11 cellular contexts compared by ENCODE assay signal in genomic region chr2:235002198-235003095, GRCh38. TPM values are rescaled to one million over a fixed set of nuclear protein-coding genes. Genes with fewer than 3 reads are reported as not detected.
DNase-seq lines count a peak whose midpoint lies in the region; ATAC-seq, FAIRE-seq and TF ChIP-seq lines count a peak whose summit lies in the region.
"Had no signal": no experiment of that assay in that cellular context is flagged by ENCODE, and none has a peak within 500 bp of the region (broad histone marks: within the 10 kb centered on the region; RNA-seq: fewer than 3 reads in every experiment).

No MANE protein-coding gene starts in this region.

- intact Hi-C loops in left colon (cut with DNase I, micrococcal nuclease): no loop called here
- intact Hi-C loops in uterus (cut with DNase I; ENCODE audit: low total_unique reads): no loop called here

- H3K36me3 Mint-ChIP-seq in astrocyte (ENCODE audit: low read depth, unreplicated experiment): peaks cover 57% of the 10 kb centered on the region

- TF ChIP-seq CTCF in astrocyte (IDR thresholded peaks at IDR 0.05; ENCODE audit: insufficient read depth, low read depth, low read length) (no peak), uterus (IDR thresholded peaks at IDR 0.05) (no peak), upper lobe of left lung (IDR thresholded peaks at IDR 0.05) (no peak)

- peaks cover 95% of the 10 kb centered on the region for H4K20me1 ChIP-seq in astrocyte (ENCODE audit: insufficient read depth, low read length)

- no peaks in the 10 kb centered on the region for H3K27me3 Mint-ChIP-seq in astrocyte (ENCODE audit: low read depth, unreplicated experiment)

- no peak for TF ChIP-seq EP300 in upper lobe of left lung (IDR thresholded peaks at IDR 0.05)

- no peak overlapping the region for H2AFZ ChIP-seq in astrocyte (ENCODE audit: low read depth, low read length)

- peak; percentile 9 to 64 for DNase-seq in NCI-H524 (lab: John Stamatoyannopoulos, UW)
- DNase-seq in NCI-H524 treated with DMSO at 0.1 percent for 48 hours (lab: John Stamatoyannopoulos, UW): no peak
- peak; percentile 80 for DNase-seq in astrocyte (ENCODE audit: low read depth)
- peak in 1 of 2 donors; percentile 63 for DNase-seq in left colon
- DNase-seq in uterus: no peak
- no peak for DNase-seq in NCI-H774 (lab: John Stamatoyannopoulos, UW)
- no peak for DNase-seq in activated naive CD4-positive, alpha-beta T cell treated with anti-CD3 and anti-CD28 coated beads, Interleukin-2, amount 50 U/mL, for 16 hours
- no peak for DNase-seq in upper lobe of left lung
- DNase-seq: activated CD4-positive, alpha-beta T cell treated with anti-CD3 and anti-CD28 coated beads for 4 hours; activated effector memory CD4-positive, alpha-beta T cell treated with Interleukin-2 at 50 U/mL for 16 hours; Karpas-422 had no signal

- WGBS in upper lobe of left lung, 2 donors: 74 to 78% methylated on average over 15 to 16 of the region's 16 CpGs

- FAIRE-seq in astrocyte (lab: Jason Lieb, UNC): no peak

- H3K36me3 ChIP-seq in astrocyte (ENCODE audit: insufficient read depth, low read length) (peaks cover 29% of the 10 kb centered on the region), uterus (no peaks in the 10 kb centered on the region), upper lobe of left lung (peaks cover 0 to 7% (median 0%) of the 10 kb centered on the region in 4 donors)

- no peak overlapping the region for H3K4me3 ChIP-seq in astrocyte (ENCODE audit: insufficient read depth, low read depth, low read length)
- no peak overlapping the region for H3K4me3 ChIP-seq in uterus
- H3K4me3 ChIP-seq in upper lobe of left lung: no peak overlapping the region

- H3K4me1 Mint-ChIP-seq in astrocyte (ENCODE audit: low read depth, unreplicated experiment): peaks cover 61% of the 10 kb centered on the region

- H3K9ac ChIP-seq in astrocyte (ENCODE audit: low read length): no peak overlapping the region

- peaks cover 97% of the 10 kb centered on the region for H3K79me2 ChIP-seq in astrocyte (ENCODE audit: insufficient read depth, low read length)

- no peak overlapping the region for H3K27ac ChIP-seq in astrocyte (ENCODE audit: low read depth, low read length)
- H3K27ac ChIP-seq in uterus: peak overlapping the region; percentile 5 to 70
- H3K27ac ChIP-seq in upper lobe of left lung: no peak overlapping the region

- H3K9me3 Mint-ChIP-seq in astrocyte (ENCODE audit: unreplicated experiment): no peaks in the 10 kb centered on the region

- H3K4me1 ChIP-seq in astrocyte (ENCODE audit: insufficient read depth, low read length) (peaks cover 26% of the 10 kb centered on the region), uterus (peaks cover 0 to 5% of the 10 kb centered on the region in 2 donors), upper lobe of left lung (peaks cover 10 to 47% (median 24%) of the 10 kb centered on the region in 4 donors)

- H3K4me2 ChIP-seq in astrocyte (ENCODE audit: low read length): no peak overlapping the region

- H3K9me3 ChIP-seq in astrocyte (ENCODE audit: insufficient read depth, low read depth, low read length): no peaks in the 10 kb centered on the region
- H3K9me3 ChIP-seq in uterus: no peaks in the 10 kb centered on the region
- H3K9me3 ChIP-seq in upper lobe of left lung: no peaks in the 10 kb centered on the region

- H3K27me3 ChIP-seq in astrocyte (ENCODE audit: insufficient read depth, low read length) (no peaks in the 10 kb centered on the region), uterus (no peaks in the 10 kb centered on the region), upper lobe of left lung (no peaks in the 10 kb centered on the region)

- ATAC-seq in left colon (peak; percentile 20), upper lobe of left lung (ENCODE audit: low FRiP score in 2 of 2) (no peak)

- TF ChIP-seq POLR2A in uterus (IDR thresholded peaks at IDR 0.05) (no peak), upper lobe of left lung (IDR thresholded peaks at IDR 0.05) (no peak)

- H3K27ac Mint-ChIP-seq in astrocyte (ENCODE audit: unreplicated experiment): peak overlapping the region; percentile 58

- no peak overlapping the region for H3K4me3 Mint-ChIP-seq in astrocyte (ENCODE audit: unreplicated experiment)

RNA-seq across cellular contexts. Expression of gene SH3BP4, which starts 50.6 kb away (rescaled TPM):
- total RNA-seq in astrocyte: 117 and 127 TPM in 2 replicates
- 10 to 100 TPM; 26.0 to 41.8 TPM for total RNA-seq in left colon
- total RNA-seq in uterus: 10 to 100 TPM; 13.5 to 28.4 (median 20.1) TPM
- 10 to 100 TPM; 27.3 to 57.3 (median 33.4) TPM for total RNA-seq in upper lobe of left lung

Comparison
In these comparisons a context has a peak if more than half of its experiments do, and no peak if none do; other contexts are left out.
1. DNase-seq: peak in NCI-H524 (2 of 2) and astrocyte (single experiment); none in NCI-H524 treated with DMSO at 0.1 percent for 48 hours (single experiment), uterus (0 of 2), NCI-H774 (single experiment), activated naive CD4-positive, alpha-beta T cell treated with anti-CD3 and anti-CD28 coated beads, Interleukin-2, amount 50 U/mL, for 16 hours (single experiment) and upper lobe of left lung (0 of 2).
2. H3K27ac ChIP-seq: peak in uterus (2 of 2); none in astrocyte (single experiment) and upper lobe of left lung (0 of 4).